21 cellular contexts compared by ENCODE assay signal in the genomic region with DNA sequence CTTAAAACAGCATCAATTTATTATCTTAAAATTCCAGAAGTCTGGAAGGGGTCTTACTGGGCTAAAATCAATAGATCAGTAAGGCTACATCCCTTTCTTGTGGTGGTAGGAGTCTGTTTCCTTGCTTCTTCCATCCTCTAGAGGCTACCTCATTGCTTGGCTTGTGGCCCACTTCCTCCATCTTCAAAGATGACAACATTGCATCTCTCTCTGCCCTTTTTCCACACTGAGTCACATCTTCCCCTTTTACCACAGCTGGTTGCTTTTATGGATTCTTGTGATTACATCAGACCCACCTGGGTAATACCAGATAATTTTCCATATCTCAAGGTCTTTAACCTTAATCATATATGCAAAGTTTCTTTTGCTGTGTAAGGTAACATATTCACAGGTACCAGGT.
DNase-seq lines count a peak whose midpoint lies in the region; ATAC-seq and TF ChIP-seq lines count a peak whose summit lies in the region.
"Had no signal": no experiment of that assay in that cellular context is flagged by ENCODE, and none has a peak within 500 bp of the region (broad histone marks: within the 10 kb centered on the region; RNA-seq: fewer than 3 reads in every experiment).

No MANE protein-coding gene starts in this region.

- no peak overlapping the region for H3K4me3 Mint-ChIP-seq in activated naive CD8-positive, alpha-beta T cell treated with anti-CD3 and anti-CD28 coated beads, Interleukin-2, amount 50 U/mL, for 24 hours
- no peak overlapping the region for H3K4me3 Mint-ChIP-seq in activated naive CD8-positive, alpha-beta T cell treated with anti-CD3 and anti-CD28 coated beads for 36 hours
- H3K4me3 Mint-ChIP-seq: H9, memory B cell had no signal

- no peaks in the 10 kb centered on the region for H3K9me3 ChIP-seq in esophagus muscularis mucosa
- H3K9me3 ChIP-seq: heart left ventricle, psoas muscle, upper lobe of right lung had no signal

- no peaks in the 10 kb centered on the region for H3K4me1 Mint-ChIP-seq in activated naive CD8-positive, alpha-beta T cell treated with anti-CD3 and anti-CD28 coated beads, Interleukin-2, amount 50 U/mL, for 24 hours
- no peaks in the 10 kb centered on the region for H3K4me1 Mint-ChIP-seq in activated naive CD8-positive, alpha-beta T cell treated with anti-CD3 and anti-CD28 coated beads for 36 hours
- H3K4me1 Mint-ChIP-seq: H9, memory B cell had no signal

- no peaks in the 10 kb centered on the region for H3K36me3 Mint-ChIP-seq in activated naive CD8-positive, alpha-beta T cell treated with anti-CD3 and anti-CD28 coated beads, Interleukin-2, amount 50 U/mL, for 24 hours (ENCODE audit: low read depth)
- no peaks in the 10 kb centered on the region for H3K36me3 Mint-ChIP-seq in activated naive CD8-positive, alpha-beta T cell treated with anti-CD3 and anti-CD28 coated beads for 36 hours
- H3K36me3 Mint-ChIP-seq: memory B cell had no signal

- H3K4me3 ChIP-seq in epithelial cell of esophagus (ENCODE audit: low read length): no peak overlapping the region
- H3K4me3 ChIP-seq in esophagus muscularis mucosa: no peak overlapping the region
- H3K4me3 ChIP-seq: heart left ventricle, psoas muscle, upper lobe of right lung had no signal

- peaks cover 4% of the 10 kb centered on the region for H3K27me3 Mint-ChIP-seq in activated naive CD8-positive, alpha-beta T cell treated with anti-CD3 and anti-CD28 coated beads, Interleukin-2, amount 50 U/mL, for 24 hours
- no peaks in the 10 kb centered on the region for H3K27me3 Mint-ChIP-seq in activated naive CD8-positive, alpha-beta T cell treated with anti-CD3 and anti-CD28 coated beads for 36 hours
- H3K27me3 Mint-ChIP-seq: memory B cell had no signal

- H3K36me3 ChIP-seq in esophagus muscularis mucosa: no peaks in the 10 kb centered on the region
- H3K36me3 ChIP-seq: heart left ventricle, upper lobe of right lung had no signal

- H3K27ac ChIP-seq in esophagus muscularis mucosa (replicated peaks in 1 of 4): no peak overlapping the region
- H3K27ac ChIP-seq: heart left ventricle, psoas muscle, upper lobe of right lung had no signal

- TF ChIP-seq EP300 in esophagus muscularis mucosa (IDR thresholded peaks at IDR 0.05): no peak

- no peak for TF ChIP-seq POLR2A in esophagus muscularis mucosa (IDR thresholded peaks at IDR 0.05; ENCODE audit: low read depth)

- no peaks in the 10 kb centered on the region for H3K27me3 ChIP-seq in esophagus muscularis mucosa
- H3K27me3 ChIP-seq: heart left ventricle, upper lobe of right lung had no signal

- ATAC-seq in activated naive CD8-positive, alpha-beta T cell treated with anti-CD3 and anti-CD28 coated beads, Interleukin-2, amount 50 U/mL, for 24 hours: peak; percentile 49
- ATAC-seq in GM19397 (IDR thresholded peaks at IDR 0.05; ENCODE audit: unreplicated experiment): no peak
- ATAC-seq in GM18870 (IDR thresholded peaks at IDR 0.05; ENCODE audit: unreplicated experiment): no peak
- ATAC-seq: heart left ventricle, HepG2, left cardiac atrium, psoas muscle, upper lobe of right lung had no signal

- intact Hi-C loops in esophagus muscularis mucosa (cut with DNase I) (no loop called here), posterior cingulate gyrus (cut with DNase I) (no loop called here)

- DNase-seq in activated naive CD8-positive, alpha-beta T cell treated with anti-CD3 and anti-CD28 coated beads, Interleukin-2, amount 50 U/mL, for 24 hours: no peak
- DNase-seq in activated naive CD8-positive, alpha-beta T cell treated with anti-CD3 and anti-CD28 coated beads for 36 hours: no peak
- DNase-seq in NCI-H226 (peak; percentile 12), epithelial cell of esophagus (ENCODE audit: low read depth) (peak; percentile 39), esophagus muscularis mucosa (ENCODE audit: extremely low spot score) (no peak), posterior cingulate gyrus (no peak)
- DNase-seq: activated CD4-positive, alpha-beta T cell treated with anti-CD3 and anti-CD28 coated beads for 1 hour; activated naive CD4-positive, alpha-beta T cell treated with Interleukin-2 at 50 U/mL for 16 hours; activated T-cell treated with anti-CD3 and anti-CD28 coated beads, Interleukin-2, amount 50 U/mL, for 48 hours; central memory CD4-positive, alpha-beta T cell; H9; heart left ventricle; left cardiac atrium; NCI-H2081 treated with DMSO at 0.1 percent for 48 hours; psoas muscle; SHP77 treated with DMSO at 0.1 percent for 48 hours; upper lobe of right lung had no signal

- no peaks in the 10 kb centered on the region for H3K4me1 ChIP-seq in esophagus muscularis mucosa
- H3K4me1 ChIP-seq: heart left ventricle, psoas muscle, upper lobe of right lung had no signal

- H3K9me3 Mint-ChIP-seq in activated naive CD8-positive, alpha-beta T cell treated with anti-CD3 and anti-CD28 coated beads, Interleukin-2, amount 50 U/mL, for 24 hours: peaks cover 6% of the 10 kb centered on the region
- peaks cover 3% of the 10 kb centered on the region for H3K9me3 Mint-ChIP-seq in activated naive CD8-positive, alpha-beta T cell treated with anti-CD3 and anti-CD28 coated beads for 36 hours
- H3K9me3 Mint-ChIP-seq: H9 had no signal

- no peak overlapping the region for H3K27ac Mint-ChIP-seq in activated naive CD8-positive, alpha-beta T cell treated with anti-CD3 and anti-CD28 coated beads, Interleukin-2, amount 50 U/mL, for 24 hours
- no peak overlapping the region for H3K27ac Mint-ChIP-seq in activated naive CD8-positive, alpha-beta T cell treated with anti-CD3 and anti-CD28 coated beads for 36 hours
- H3K27ac Mint-ChIP-seq: H9, memory B cell had no signal

- TF ChIP-seq CTCF in epithelial cell of esophagus (IDR thresholded peaks at IDR 0.05; ENCODE audit: insufficient read depth, low read depth, low read length, missing control alignments): no peak
- TF ChIP-seq CTCF in esophagus muscularis mucosa (IDR thresholded peaks at IDR 0.05): no peak

Comparison
In these comparisons a context has a peak if more than half of its experiments do, and no peak if none do; other contexts are left out.
1. DNase-seq: peak in NCI-H226 (single experiment) and epithelial cell of esophagus (single experiment); none in activated naive CD8-positive, alpha-beta T cell treated with anti-CD3 and anti-CD28 coated beads, Interleukin-2, amount 50 U/mL, for 24 hours (single experiment), activated naive CD8-positive, alpha-beta T cell treated with anti-CD3 and anti-CD28 coated beads for 36 hours (single experiment), esophagus muscularis mucosa (single experiment) and posterior cingulate gyrus (0 of 10).